Comparison of ENCODE assay signal across 13 cellular contexts in genomic region chr1:205667909-205668643, GRCh38. TPM values are rescaled to one million over a fixed set of nuclear protein-coding genes. Genes with fewer than 3 reads are reported as not detected.
DNase-seq lines count a peak whose midpoint lies in the region; ATAC-seq and TF ChIP-seq lines count a peak whose summit lies in the region.
"Had no signal": no experiment of that assay in that cellular context is flagged by ENCODE, and none has a peak within 500 bp of the region (broad histone marks: within the 10 kb centered on the region; RNA-seq: fewer than 3 reads in every experiment).

No MANE protein-coding gene starts in this region.

- H3K27me3 ChIP-seq in endodermal cell (ENCODE audit: control insufficient read depth, insufficient read depth, low read length, poor library complexity, severe bottlenecking), result no peaks in the 10 kb centered on the region
- no peaks in the 10 kb centered on the region for H3K27me3 ChIP-seq in neural progenitor cell
- H3K27me3 ChIP-seq: right atrium auricular region had no signal

- peak overlapping the region; percentile 62; the same call in 1 of the 2 replicates for H2AFZ ChIP-seq in OCI-LY7 (ENCODE audit: low read length)
- no peak overlapping the region for H2AFZ ChIP-seq in neural progenitor cell (replicated peaks)

- H3K4me2 ChIP-seq in OCI-LY7 (ENCODE audit: low read length) (peak overlapping the region; percentile 60), neural progenitor cell (peak overlapping the region; percentile 88)

- no TSS peak for BruUV-seq in Calu3 (replicated peaks; lab: Mats Ljungman, UMichigan)
- BruUV-seq in OCI-LY7 (replicated peaks; lab: Mats Ljungman, UMichigan), result no TSS peak

- H3K36me3 ChIP-seq in OCI-LY7 (ENCODE audit: insufficient read depth, low read length) (no peaks in the 10 kb centered on the region), endodermal cell (ENCODE audit: control insufficient read depth, insufficient read depth, low read length) (no peaks in the 10 kb centered on the region), neural progenitor cell (no peaks in the 10 kb centered on the region)
- H3K36me3 ChIP-seq: right atrium auricular region had no signal

- intact Hi-C loops in Calu3 (cut with micrococcal nuclease; ENCODE audit: unreplicated experiment) (no loop called here), OCI-LY7 (cut with micrococcal nuclease; ENCODE audit: unreplicated experiment) (loop anchor here (5.0 kb wide), 2 partner anchors 384 to 804 kb away; partner anchors contain the start of genes IKBKE and RHEX), sciatic nerve (cut with DNase I) (no loop called here)

- H4K20me1 ChIP-seq in OCI-LY7 (ENCODE audit: insufficient read depth, low read length) (no peaks in the 10 kb centered on the region), neural progenitor cell (ENCODE audit: low read depth) (peaks cover 29% of the 10 kb centered on the region)

- POLR2A ChIA-PET in OCI-LY7 (lab: Charles Lee), result interaction anchor here (1.1 to 5.1 kb wide), 8 partner anchors 10 to 78 kb away, joined by 3 to 31 read pairs (median 4); partner anchors contain the start of gene ELK4

- ATAC-seq in HG03521 (IDR thresholded peaks at IDR 0.05; ENCODE audit: unreplicated experiment), result no peak
- no peak for ATAC-seq in sciatic nerve
- ATAC-seq: SK-N-SH treated with all-trans-retinoic acid at 6 μM for 48 hours had no signal

- CTCF ChIA-PET in Calu3 (lab: Charles Lee), result interaction anchor here (1.3 to 1.6 kb wide), 3 partner anchors 9 to 47 kb away, joined by 3 to 7 read pairs (median 4); partner anchors contain the start of gene SLC45A3
- CTCF ChIA-PET in OCI-LY7 (lab: Charles Lee; ENCODE audit: unreplicated experiment), result interaction anchor here (0.5 kb wide), 2 partner anchors 12 to 80 kb away, joined by 3 to 4 read pairs; no protein-coding TSS in a partner anchor

- H3K4me1 Mint-ChIP-seq in Calu3 (ENCODE audit: low read depth, unreplicated experiment) (peaks cover 85% of the 10 kb centered on the region), endodermal cell (peaks cover 65% of the 10 kb centered on the region), neural progenitor cell (peaks cover 79% of the 10 kb centered on the region)

- peaks cover 36% of the 10 kb centered on the region for H3K36me3 Mint-ChIP-seq in Calu3 (ENCODE audit: insufficient read depth, unreplicated experiment)
- peaks cover 3% of the 10 kb centered on the region for H3K36me3 Mint-ChIP-seq in endodermal cell (ENCODE audit: low read depth)
- no peaks in the 10 kb centered on the region for H3K36me3 Mint-ChIP-seq in neural progenitor cell

- no peaks in the 10 kb centered on the region for H3K9me2 ChIP-seq in OCI-LY7 (ENCODE audit: insufficient read depth, low read length)

- H3K27me3 Mint-ChIP-seq in Calu3 (ENCODE audit: unreplicated experiment) (no peaks in the 10 kb centered on the region), endodermal cell (ENCODE audit: insufficient read depth) (peaks cover 6% of the 10 kb centered on the region), neural progenitor cell (ENCODE audit: insufficient read depth, low read depth) (peaks cover 4% of the 10 kb centered on the region)

- H3K27ac Mint-ChIP-seq in Calu3 (ENCODE audit: unreplicated experiment) (peak overlapping the region; percentile 14), endodermal cell (peak overlapping the region; percentile 30), neural progenitor cell (peak overlapping the region; percentile 97)

- TF ChIP-seq CTCF in Calu3 (IDR thresholded peaks at IDR 0.05; ENCODE audit: unreplicated experiment), result no peak
- TF ChIP-seq CTCF in OCI-LY7 (conservative IDR thresholded peaks at IDR 0.05; ENCODE audit: low read length), result no peak
- TF ChIP-seq CTCF in endodermal cell (conservative IDR thresholded peaks at IDR 0.05), result no peak
- TF ChIP-seq CTCF in neural progenitor cell (IDR thresholded peaks at IDR 0.05), result no peak
- no peak for TF ChIP-seq CTCF in coronary artery (IDR thresholded peaks at IDR 0.05)

- no peak overlapping the region for H3K9ac ChIP-seq in endodermal cell (ENCODE audit: extremely low read depth, low read length, poor library complexity, severe bottlenecking)
- no peak overlapping the region for H3K9ac ChIP-seq in neural progenitor cell

- peaks cover 61% of the 10 kb centered on the region for H3F3A ChIP-seq in neural progenitor cell (ENCODE audit: low read depth)

- H3K9me3 Mint-ChIP-seq in Calu3 (ENCODE audit: low read depth, unreplicated experiment), result no peaks in the 10 kb centered on the region
- no peaks in the 10 kb centered on the region for H3K9me3 Mint-ChIP-seq in endodermal cell
- H3K9me3 Mint-ChIP-seq in neural progenitor cell, result no peaks in the 10 kb centered on the region

- 92 to 93% methylated on average over 8 to 11 of the region's 11 CpGs for WGBS in endodermal cell (ENCODE audit: insufficient coverage in 1 of 2, insufficient read length in 1 of 2), 2 experiments

- H3K9me3 ChIP-seq in OCI-LY7 (ENCODE audit: low read length) (no peaks in the 10 kb centered on the region), endodermal cell (ENCODE audit: control insufficient read depth, low read length) (no peaks in the 10 kb centered on the region), neural progenitor cell (ENCODE audit: low read depth) (no peaks in the 10 kb centered on the region)
- H3K9me3 ChIP-seq: right atrium auricular region had no signal

- H3K4me3 Mint-ChIP-seq in Calu3 (ENCODE audit: low read depth, unreplicated experiment), result peak overlapping the region; percentile 46
- H3K4me3 Mint-ChIP-seq in endodermal cell, result no peak overlapping the region
- peak overlapping the region; percentile 48 for H3K4me3 Mint-ChIP-seq in neural progenitor cell

- H3K4me3 ChIP-seq in OCI-LY7 (ENCODE audit: low read depth, low read length, poor library complexity, severe bottlenecking), result peak overlapping the region; percentile 55
- no peak overlapping the region for H3K4me3 ChIP-seq in endodermal cell (ENCODE audit: low read length)
- no peak overlapping the region for H3K4me3 ChIP-seq in neural progenitor cell
- H3K4me3 ChIP-seq in coronary artery, result no peak overlapping the region
- H3K4me3 ChIP-seq: right atrium auricular region had no signal

- H3K79me2 ChIP-seq in OCI-LY7 (ENCODE audit: insufficient read depth, low read depth, low read length), result no peaks in the 10 kb centered on the region
- peaks cover 39% of the 10 kb centered on the region for H3K79me2 ChIP-seq in neural progenitor cell (ENCODE audit: low read depth)

- H3K4me1 ChIP-seq in OCI-LY7 (ENCODE audit: insufficient read depth, low read length, poor library complexity, severe bottlenecking) (peaks cover 90% of the 10 kb centered on the region), endodermal cell (ENCODE audit: control insufficient read depth, insufficient read depth, low read length) (peaks cover 19% of the 10 kb centered on the region), neural progenitor cell (peaks cover 72% of the 10 kb centered on the region)

- peak overlapping the region; percentile 35 for H3K27ac ChIP-seq in OCI-LY7 (ENCODE audit: low read depth, low read length, poor library complexity, severe bottlenecking)
- H3K27ac ChIP-seq in endodermal cell (ENCODE audit: low read depth, low read length), result peak overlapping the region; percentile 13
- H3K27ac ChIP-seq in neural progenitor cell, result no peak overlapping the region
- H3K27ac ChIP-seq in coronary artery, result no peak overlapping the region
- H3K27ac ChIP-seq: right atrium auricular region had no signal

- DNase-seq in Calu3 (no peak), OCI-LY7 (ENCODE audit: low spot score) (peak; percentile 48), endodermal cell (no peak), neural progenitor cell (ENCODE audit: low spot score) (peak; percentile 2), coronary artery (ENCODE audit: low spot score) (no peak), sciatic nerve (ENCODE audit: low spot score) (no peak)
- DNase-seq in activated CD4-positive, alpha-beta T cell treated with anti-CD3 and anti-CD28 coated beads for 4 hours, result no peak
- DNase-seq: activated CD4-positive, CD25-positive, alpha-beta regulatory T cell treated with anti-CD3 and anti-CD28 coated beads, Interleukin-2, amount 50 U/mL, for 72 hours; stimulated activated CD4-positive, alpha-beta T cell treated with anti-CD3 and anti-CD28 coated beads, Interleukin-4, amount 100 ng/mL, for 4 hours; stimulated activated naive CD4-positive, alpha-beta T cell had no signal

RNA-seq across cellular contexts. Expression of gene SLC45A3, which starts 12.2 kb away (rescaled TPM):
- 27.5 and 29.1 TPM in 2 replicates for total RNA-seq in Calu3 (2022)
- 1.6 and 2.4 TPM in 2 replicates for total RNA-seq in OCI-LY7 (2014; rRNA removed; shearing (Covaris generic))
- total RNA-seq in OCI-LY7 (2022), result 5.3 and 5.9 TPM in 2 replicates
- total RNA-seq in endodermal cell, result 10 to 100 TPM in 1 of 2 donors, 1 to 10 TPM in 1; 7.9 to 10.2 TPM
- 22.4 TPM for polyA plus RNA-seq in endodermal cell (2013, experiment 1 of 2)
- 17.5 TPM for polyA plus RNA-seq in endodermal cell (2013, experiment 2 of 2)
- total RNA-seq in neural progenitor cell (ENCODE audit: low replicate concordance), result 5.1 and 8.9 TPM in 2 replicates
- total RNA-seq in sciatic nerve, result 1.3 TPM

RNA-seq across cellular contexts. Expression of gene ELK4, which starts 36.3 kb away (rescaled TPM):
- total RNA-seq in Calu3 (2022) (110 and 122 TPM in 2 replicates), OCI-LY7 (2022) (82.7 and 88.3 TPM in 2 replicates), endodermal cell (10 to 100 TPM; 29.6 to 41.6 TPM), neural progenitor cell (ENCODE audit: low replicate concordance) (24.9 and 36.6 TPM in 2 replicates), sciatic nerve (72.1 TPM)
- 26.4 and 29.1 TPM in 2 replicates for total RNA-seq in OCI-LY7 (2014; rRNA removed; shearing (Covaris generic))
- polyA plus RNA-seq in endodermal cell (2013, experiment 1 of 2), result 10.4 TPM
- polyA plus RNA-seq in endodermal cell (2013, experiment 2 of 2), result 12.1 TPM

Comparison
In these comparisons a context has a peak if more than half of its experiments do, and no peak if none do; other contexts are left out.
1. DNase-seq: peak in OCI-LY7 (single experiment) and neural progenitor cell (single experiment); none in Calu3 (single experiment), endodermal cell (single experiment), activated CD4-positive, alpha-beta T cell treated with anti-CD3 and anti-CD28 coated beads for 4 hours (0 of 2), coronary artery (single experiment) and sciatic nerve (single experiment).
2. H3K27ac Mint-ChIP-seq: peak in every context shown above with its lines; median percentile 97 in neural progenitor cell; 30 in endodermal cell; 14 in Calu3.
3. H3K27ac ChIP-seq: peak in OCI-LY7 (single experiment) and endodermal cell (single experiment); none in neural progenitor cell (single experiment) and coronary artery (0 of 2).